ENCODE assay signal across 14 cellular contexts in the genomic region with DNA sequence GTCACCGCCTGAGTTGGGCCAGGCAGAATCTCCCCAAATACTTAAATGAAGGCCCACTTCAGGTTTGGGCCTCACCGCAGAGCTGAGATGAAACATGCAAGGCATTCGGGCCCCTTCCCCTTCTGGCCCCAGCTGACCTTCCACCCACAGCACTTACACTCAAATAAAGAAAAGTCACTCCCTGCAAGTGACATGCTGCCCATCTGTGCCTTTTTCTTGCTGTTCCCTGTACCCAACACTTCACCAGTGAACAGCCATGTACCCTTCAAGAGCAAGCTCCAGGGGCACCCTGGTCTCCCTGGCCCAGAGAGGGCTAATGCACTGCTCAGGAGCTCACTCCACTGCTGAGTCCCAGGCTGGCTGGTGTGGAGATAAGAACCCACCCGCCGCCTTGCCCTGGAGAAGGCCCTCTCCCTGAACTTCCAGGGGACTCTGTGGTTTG. TPM values are rescaled to one million over a fixed set of nuclear protein-coding genes. Genes with fewer than 3 reads are reported as not detected.
DNase-seq lines count a peak whose midpoint lies in the region; ATAC-seq and TF ChIP-seq lines count a peak whose summit lies in the region.
"Had no signal": no experiment of that assay in that cellular context is flagged by ENCODE, and none has a peak within 500 bp of the region (broad histone marks: within the 10 kb centered on the region; RNA-seq: fewer than 3 reads in every experiment).

No MANE protein-coding gene starts in this region.

- ATAC-seq in WTC11 (no peak), right cardiac atrium (no peak), GM19328 (IDR thresholded peaks at IDR 0.05; ENCODE audit: unreplicated experiment) (no peak)

- peaks cover 6% of the 10 kb centered on the region; the same call in 1 of the 2 replicates for H3K27me3 Mint-ChIP-seq in WTC11 (ENCODE audit: low read depth)

- H3K4ac ChIP-seq in trophoblast cell (ENCODE audit: low read depth, low read length), result no peak overlapping the region

- H3K9me3 Mint-ChIP-seq in WTC11, result no peaks in the 10 kb centered on the region

- H4K91ac ChIP-seq in trophoblast cell (ENCODE audit: low read depth, low read length), result no peak overlapping the region

- H4K12ac ChIP-seq in trophoblast cell (ENCODE audit: low read depth, low read length), result no peak overlapping the region

- no peaks in the 10 kb centered on the region for H3K79me2 ChIP-seq in trophoblast cell (ENCODE audit: control insufficient read depth, insufficient read depth, low read length, poor library complexity)

- no peak overlapping the region for H3K23ac ChIP-seq in trophoblast cell (ENCODE audit: low read length)

- H3K27ac ChIP-seq in A673 (ENCODE audit: low read depth, low read length, poor library complexity, severe bottlenecking) (peak overlapping the region; percentile 62), right cardiac atrium (ENCODE audit: low read length) (peak overlapping the region; percentile 14), trophoblast cell (ENCODE audit: low read depth, low read length) (peak overlapping the region; percentile 1)

- H3K4me3 ChIP-seq in A673 (ENCODE audit: low read depth, low read length, poor library complexity, severe bottlenecking) (no peak overlapping the region), right cardiac atrium (ENCODE audit: low read length) (no peak overlapping the region), trophoblast cell (ENCODE audit: low read depth, low read length) (no peak overlapping the region)
- H3K4me3 ChIP-seq: adrenal gland, thoracic aorta had no signal

- H3K27me3 ChIP-seq in A673 (replicated peaks; ENCODE audit: insufficient read depth, low read depth, low read length, poor library complexity) (no peaks in the 10 kb centered on the region), right cardiac atrium (ENCODE audit: control insufficient read depth, insufficient read depth) (no peaks in the 10 kb centered on the region), trophoblast cell (ENCODE audit: insufficient read depth, low read length) (no peaks in the 10 kb centered on the region)
- H3K27me3 ChIP-seq: adrenal gland, dorsolateral prefrontal cortex had no signal

- no peak overlapping the region for H3K27ac Mint-ChIP-seq in WTC11

- intact Hi-C loops in A673 (cut with micrococcal nuclease; ENCODE audit: unreplicated experiment), result loop anchor here (5.0 kb wide), 1 partner anchor 63 kb away; no protein-coding TSS in a partner anchor
- intact Hi-C loops in right cardiac atrium (cut with DNase I), result loop anchor here in 2 of 4 donors (5.0 kb wide), 1 partner anchor 38 kb away; no protein-coding TSS in a partner anchor

- no peak overlapping the region for H2BK5ac ChIP-seq in trophoblast cell (ENCODE audit: low read depth, low read length, poor library complexity)

- no peak overlapping the region for H2BK12ac ChIP-seq in trophoblast cell (ENCODE audit: low read length)

- BruUV-seq in A673 (replicated peaks; lab: Mats Ljungman, UMichigan), result no TSS peak

- no peak overlapping the region for H3K14ac ChIP-seq in trophoblast cell (ENCODE audit: low read length)

- no peak overlapping the region for H2BK120ac ChIP-seq in trophoblast cell (ENCODE audit: insufficient read depth, low read length, poor library complexity)

- no peak overlapping the region for H3K9ac ChIP-seq in trophoblast cell (ENCODE audit: low read length)

- H2AFZ ChIP-seq in trophoblast cell (ENCODE audit: insufficient read depth, low read length, poor library complexity), result no peak overlapping the region

- DNase-seq in A673 (ENCODE audit: low spot score) (no peak), WTC11 (ENCODE audit: low spot score) (no peak), right cardiac atrium (peak in 2 of 3 donors; percentile 39 to 47), trophoblast cell (no peak), foreskin melanocyte (no peak)
- DNase-seq in stimulated activated CD4-positive, alpha-beta T cell treated with anti-CD3 and anti-CD28 coated beads, Interleukin-4, amount 100 ng/mL, for 24 hours, result no peak
- no peak for DNase-seq in stimulated activated CD4-positive, alpha-beta T cell treated with anti-CD3 and anti-CD28 coated beads, Interleukin-12 subunit alpha, Interleukin-12 subunit beta, amount 100 ng/mL, for 4 hours
- DNase-seq: 8988T, NCI-H1105 treated with DMSO at 0.1 percent for 48 hours, NCI-H526 treated with DMSO at 0.1 percent for 48 hours had no signal

- 44% methylated on average over 5 of the region's 5 CpGs for WGBS in right cardiac atrium
- WGBS in trophoblast cell (ENCODE audit: extremely low coverage, insufficient coverage, insufficient read length), result no CpG with 5 or more reads among the region's 5 CpGs

- H3K4me1 Mint-ChIP-seq in WTC11, result peaks cover 43% of the 10 kb centered on the region

- H3K79me1 ChIP-seq in trophoblast cell (ENCODE audit: low read length), result peaks cover 7% of the 10 kb centered on the region

- peak overlapping the region; percentile 9 for H3K4me2 ChIP-seq in trophoblast cell (ENCODE audit: low read length)

- H3K4me3 Mint-ChIP-seq in WTC11, result peak overlapping the region; percentile 65

- no peak overlapping the region for H2AK5ac ChIP-seq in trophoblast cell (ENCODE audit: low read length)

- H3K18ac ChIP-seq in trophoblast cell (ENCODE audit: low read length), result no peak overlapping the region

- CTCF ChIA-PET in A673 (lab: Charles Lee), result no interaction called here
- CTCF ChIA-PET in WTC11 (lab: Charles Lee), result interaction anchor here (1.1 to 4.0 kb wide), 7 partner anchors 30 to 83 kb away, joined by 3 to 15 read pairs (median 4); partner anchors contain the start of gene ZCCHC24

- peaks cover 39% of the 10 kb centered on the region for H3K4me1 ChIP-seq in A673 (ENCODE audit: insufficient read depth, low read length, poor library complexity, severe bottlenecking)
- H3K4me1 ChIP-seq in right cardiac atrium (ENCODE audit: control insufficient read depth, insufficient read depth, low read length), result peaks cover 69% of the 10 kb centered on the region
- peaks cover 48 to 49% of the 10 kb centered on the region in 2 experiments for H3K4me1 ChIP-seq in trophoblast cell (ENCODE audit: control insufficient read depth in 1 of 2, insufficient read depth in 2 of 2, low read length in 2 of 2)

- H3K36me3 Mint-ChIP-seq in WTC11, result no peaks in the 10 kb centered on the region

- H3K9me3 ChIP-seq in A673 (ENCODE audit: low read depth, low read length, poor library complexity, severe bottlenecking) (no peaks in the 10 kb centered on the region), right cardiac atrium (ENCODE audit: control insufficient read depth, low read length) (no peaks in the 10 kb centered on the region), trophoblast cell (ENCODE audit: insufficient read depth, low read depth, low read length) (no peaks in the 10 kb centered on the region)
- H3K9me3 ChIP-seq: adrenal gland, thoracic aorta had no signal

- POLR2A ChIA-PET in A673 (lab: Charles Lee; ENCODE audit: low non-redundant PET) (no interaction called here), WTC11 (lab: Charles Lee) (interaction anchor here (1.4 kb wide), 1 partner anchor 19 kb away, joined by 4 read pairs; no protein-coding TSS in a partner anchor)

- H3K36me3 ChIP-seq in A673 (ENCODE audit: insufficient read depth, low read length, poor library complexity, severe bottlenecking) (no peaks in the 10 kb centered on the region), trophoblast cell (ENCODE audit: control insufficient read depth in 1 of 2, insufficient read depth in 2 of 2, low read length in 2 of 2) (no peaks in the 10 kb centered on the region)
- H3K36me3 ChIP-seq: adrenal gland, thoracic aorta had no signal

- TF ChIP-seq CTCF in A673 (conservative IDR thresholded peaks at IDR 0.05; ENCODE audit: low read depth, low read length) (no peak), WTC11 (IDR thresholded peaks at IDR 0.05) (no peak)

- peak overlapping the region; percentile 0 for H4K8ac ChIP-seq in trophoblast cell (ENCODE audit: low read depth, low read length)

TF ChIP-seq in WTC11, 78 proteins besides CTCF, POLR2A, EP300 and RAD21 (continues in another document):
- TF ChIP-seq ZNF263 (CRISPR knock-in tag; IDR thresholded peaks at IDR 0.05; ENCODE audit: low read depth) (no peak), FOXJ3 (CRISPR knock-in tag; IDR thresholded peaks at IDR 0.05; ENCODE audit: borderline replicate concordance) (no peak)
- TF ChIP-seq, protein P1, sequence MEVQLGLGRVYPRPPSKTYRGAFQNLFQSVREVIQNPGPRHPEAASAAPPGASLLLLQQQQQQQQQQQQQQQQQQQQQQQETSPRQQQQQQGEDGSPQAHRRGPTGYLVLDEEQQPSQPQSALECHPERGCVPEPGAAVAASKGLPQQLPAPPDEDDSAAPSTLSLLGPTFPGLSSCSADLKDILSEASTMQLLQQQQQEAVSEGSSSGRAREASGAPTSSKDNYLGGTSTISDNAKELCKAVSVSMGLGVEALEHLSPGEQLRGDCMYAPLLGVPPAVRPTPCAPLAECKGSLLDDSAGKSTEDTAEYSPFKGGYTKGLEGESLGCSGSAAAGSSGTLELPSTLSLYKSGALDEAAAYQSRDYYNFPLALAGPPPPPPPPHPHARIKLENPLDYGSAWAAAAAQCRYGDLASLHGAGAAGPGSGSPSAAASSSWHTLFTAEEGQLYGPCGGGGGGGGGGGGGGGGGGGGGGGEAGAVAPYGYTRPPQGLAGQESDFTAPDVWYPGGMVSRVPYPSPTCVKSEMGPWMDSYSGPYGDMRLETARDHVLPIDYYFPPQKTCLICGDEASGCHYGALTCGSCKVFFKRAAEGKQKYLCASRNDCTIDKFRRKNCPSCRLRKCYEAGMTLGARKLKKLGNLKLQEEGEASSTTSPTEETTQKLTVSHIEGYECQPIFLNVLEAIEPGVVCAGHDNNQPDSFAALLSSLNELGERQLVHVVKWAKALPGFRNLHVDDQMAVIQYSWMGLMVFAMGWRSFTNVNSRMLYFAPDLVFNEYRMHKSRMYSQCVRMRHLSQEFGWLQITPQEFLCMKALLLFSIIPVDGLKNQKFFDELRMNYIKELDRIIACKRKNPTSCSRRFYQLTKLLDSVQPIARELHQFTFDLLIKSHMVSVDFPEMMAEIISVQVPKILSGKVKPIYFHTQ (CRISPR knock-in tag; IDR thresholded peaks at IDR 0.05), result no peak

RNA-seq across cellular contexts. Expression of gene ZCCHC24, which starts 40.7 kb away (rescaled TPM):
- total RNA-seq in A673 (2021) (9.8 and 17.9 TPM in 2 replicates), WTC11 (2021) (6.0 to 7.7 TPM (median 6.2 TPM) in 3 replicates), right cardiac atrium (10 to 100 TPM; 60.4 to 75.3 (median 63.8) TPM)
- polyA plus RNA-seq in right cardiac atrium, result 31.3 TPM
- 2.8 and 3.0 TPM in 2 replicates for polyA plus RNA-seq in trophoblast cell (2013)

RNA-seq across cellular contexts. Expression of gene PPIF, which starts 57.4 kb away (rescaled TPM):
- total RNA-seq in A673 (2021) (133 and 160 TPM in 2 replicates), WTC11 (2021) (80.9 to 91.4 TPM (median 89.9 TPM) in 3 replicates), right cardiac atrium (100 to 1,000 TPM in 3 of 4 donors, 10 to 100 TPM in 1; 91.8 to 121 (median 110) TPM)
- 97.7 TPM for polyA plus RNA-seq in right cardiac atrium
- polyA plus RNA-seq in trophoblast cell (2013), result 46.4 and 48.2 TPM in 2 replicates

Comparison
In these comparisons a context has a peak if more than half of its experiments do, and no peak if none do; other contexts are left out.
1. DNase-seq: peak in right cardiac atrium (2 of 3); none in A673 (single experiment), WTC11 (single experiment), trophoblast cell (0 of 2), foreskin melanocyte (single experiment), stimulated activated CD4-positive, alpha-beta T cell treated with anti-CD3 and anti-CD28 coated beads, Interleukin-4, amount 100 ng/mL, for 24 hours (single experiment) and stimulated activated CD4-positive, alpha-beta T cell treated with anti-CD3 and anti-CD28 coated beads, Interleukin-12 subunit alpha, Interleukin-12 subunit beta, amount 100 ng/mL, for 4 hours (single experiment).
2. H3K27ac ChIP-seq: peak in every context shown above with its lines; median percentile 62 in A673; 14 in right cardiac atrium; 1 in trophoblast cell.